8 cellular contexts compared by ENCODE assay signal in genomic region chr5:81751836-81752643, GRCh38. TPM values are rescaled to one million over a fixed set of nuclear protein-coding genes. Genes with fewer than 3 reads are reported as not detected.
DNase-seq lines count a peak whose midpoint lies in the region; ATAC-seq and TF ChIP-seq lines count a peak whose summit lies in the region.

No MANE protein-coding gene starts in this region.

- H3K9me3 Mint-ChIP-seq in activated T-helper 17 cell treated with anti-CD3 and anti-CD28 coated beads, Interleukin-2, amount 50 U/mL, for 72 hours: no peaks in the 10 kb centered on the region
- peaks cover 13% of the 10 kb centered on the region for H3K9me3 Mint-ChIP-seq in glutamatergic neuron (ENCODE audit: unreplicated experiment)

- peak overlapping the region; percentile 41 for H3K4me3 ChIP-seq in HL-60 (replicated peaks; ENCODE audit: insufficient read depth, low read length)

- no peaks in the 10 kb centered on the region for H3K27me3 Mint-ChIP-seq in activated T-helper 17 cell treated with anti-CD3 and anti-CD28 coated beads, Interleukin-2, amount 50 U/mL, for 72 hours
- H3K27me3 Mint-ChIP-seq in glutamatergic neuron (ENCODE audit: unreplicated experiment): peaks cover 5% of the 10 kb centered on the region

- H3K27ac ChIP-seq in HL-60 (replicated peaks): peak overlapping the region; percentile 94

- DNase-seq in C1 segment of cervical spinal cord (lab: John Stamatoyannopoulos, UW) (peak in 11 of 14 donors; percentile 54 to 84 (median 76)), HL-60 (ENCODE audit: low read depth in 1 of 2, low spot score in 1 of 2) (no peak), glutamatergic neuron (no peak), posterior cingulate gyrus (peak in 6 of 10 donors; percentile 12 to 80 (median 39)), GM19238 (ENCODE audit: insufficient read length, low spot score) (no peak)

- ATAC-seq in activated T-helper 17 cell treated with anti-CD3 and anti-CD28 coated beads, Interleukin-2, amount 50 U/mL, for 72 hours (replicated peaks): no peak
- ATAC-seq in HG03354 (IDR thresholded peaks at IDR 0.05; ENCODE audit: poor library complexity, severe bottlenecking, unreplicated experiment) (no peak), HG02610 (IDR thresholded peaks at IDR 0.05; ENCODE audit: unreplicated experiment) (no peak)

- H3K4me1 Mint-ChIP-seq in activated T-helper 17 cell treated with anti-CD3 and anti-CD28 coated beads, Interleukin-2, amount 50 U/mL, for 72 hours: peaks cover 5% of the 10 kb centered on the region
- peaks cover 33% of the 10 kb centered on the region for H3K4me1 Mint-ChIP-seq in glutamatergic neuron (ENCODE audit: low read depth, unreplicated experiment)

- TF ChIP-seq CTCF in HL-60 (IDR thresholded peaks at IDR 0.05; ENCODE audit: insufficient read depth, low read length) (no peak), glutamatergic neuron (IDR thresholded peaks at IDR 0.05; ENCODE audit: partially characterized antibody, unreplicated experiment) (no peak)

- intact Hi-C loops in posterior cingulate gyrus (cut with DNase I): loop anchor here (1.0 to 5.0 kb wide), 4 partner anchors 35 to 415 kb away; no protein-coding TSS in a partner anchor

- H3K4me3 Mint-ChIP-seq in activated T-helper 17 cell treated with anti-CD3 and anti-CD28 coated beads, Interleukin-2, amount 50 U/mL, for 72 hours: peak overlapping the region; percentile 80
- H3K4me3 Mint-ChIP-seq in glutamatergic neuron (ENCODE audit: unreplicated experiment): peak overlapping the region; percentile 81

- H3K36me3 Mint-ChIP-seq in activated T-helper 17 cell treated with anti-CD3 and anti-CD28 coated beads, Interleukin-2, amount 50 U/mL, for 72 hours (ENCODE audit: low read depth): no peaks in the 10 kb centered on the region
- no peaks in the 10 kb centered on the region for H3K36me3 Mint-ChIP-seq in glutamatergic neuron (ENCODE audit: unreplicated experiment)

- no peak overlapping the region for H3K27ac Mint-ChIP-seq in activated T-helper 17 cell treated with anti-CD3 and anti-CD28 coated beads, Interleukin-2, amount 50 U/mL, for 72 hours
- peak overlapping the region; percentile 91 for H3K27ac Mint-ChIP-seq in glutamatergic neuron (ENCODE audit: unreplicated experiment)

- no peaks in the 10 kb centered on the region for H3K27me3 ChIP-seq in HL-60 (ENCODE audit: insufficient read depth, poor library complexity, severe bottlenecking)

RNA-seq across cellular contexts. Expression of gene SSBP2, which starts 1.1 kb away (rescaled TPM):
- 10 to 100 TPM; 12.5 to 18.3 TPM for total RNA-seq in activated T-helper 17 cell treated with anti-CD3 and anti-CD28 coated beads, Interleukin-2, amount 50 U/mL, for 72 hours
- 146 TPM for total RNA-seq in glutamatergic neuron (ENCODE audit: unreplicated experiment)

Comparison
In these comparisons a context has a peak if more than half of its experiments do, and no peak if none do; other contexts are left out.
1. DNase-seq: peak in C1 segment of cervical spinal cord (11 of 14) and posterior cingulate gyrus (6 of 10); none in HL-60 (0 of 2), glutamatergic neuron (single experiment) and GM19238 (single experiment).